12 cellular contexts compared by ENCODE assay signal in the genomic region with DNA sequence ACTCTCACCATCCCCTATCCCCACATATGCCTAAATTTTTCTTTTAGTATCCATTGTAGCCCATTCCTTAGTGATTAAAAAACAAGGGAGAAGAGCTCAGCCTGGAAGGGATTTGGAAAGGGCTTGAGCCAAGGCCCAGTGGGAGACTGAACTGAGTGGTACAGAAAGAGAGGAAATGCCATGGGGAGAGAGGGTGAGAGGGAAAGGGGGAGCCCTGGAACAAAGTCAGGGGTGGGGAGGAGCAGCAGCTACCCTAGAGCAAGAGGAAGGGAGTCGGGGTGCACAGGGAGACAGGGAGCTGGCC. TPM values are rescaled to one million over a fixed set of nuclear protein-coding genes. Genes with fewer than 3 reads are reported as not detected.
DNase-seq lines count a peak whose midpoint lies in the region; ATAC-seq, FAIRE-seq and TF ChIP-seq lines count a peak whose summit lies in the region.
"Had no signal": no experiment of that assay in that cellular context is flagged by ENCODE, and none has a peak within 500 bp of the region (broad histone marks: within the 10 kb centered on the region; RNA-seq: fewer than 3 reads in every experiment).

No MANE protein-coding gene starts in this region.

- CTCF ChIA-PET in Caco-2 (lab: Charles Lee) = interaction anchor here (0.6 to 5.7 kb wide), 14 partner anchors 12 to 188 kb away, joined by 3 to 56 read pairs (median 4); partner anchors contain the start of genes C12orf57, GPR162 and RNU7-1
- CTCF ChIA-PET in PC-9 (lab: Charles Lee) = interaction anchor here (0.6 to 2.7 kb wide), 21 partner anchors 11 to 311 kb away, joined by 3 to 38 read pairs (median 5); partner anchors contain the start of genes C12orf57, CDCA3, RNU7-1 and SPSB2

- peak overlapping the region; percentile 89 for H3K4me2 ChIP-seq in PC-9

- H3K27me3 ChIP-seq in Caco-2 (replicated peaks; ENCODE audit: control insufficient read depth, insufficient read depth, low read length) = no peaks in the 10 kb centered on the region
- no peaks in the 10 kb centered on the region for H3K27me3 ChIP-seq in PC-9 (ENCODE audit: insufficient read depth, low read depth)
- H3K27me3 ChIP-seq in pancreas = no peaks in the 10 kb centered on the region

- no peaks in the 10 kb centered on the region for H3K27me3 Mint-ChIP-seq in Caco-2 (ENCODE audit: insufficient read depth, unreplicated experiment)

- no peak for ATAC-seq in pancreas
- no peak for ATAC-seq in GM19463 (IDR thresholded peaks at IDR 0.05; ENCODE audit: unreplicated experiment)
- no peak for ATAC-seq in GM21737 (IDR thresholded peaks at IDR 0.05; ENCODE audit: unreplicated experiment)
- ATAC-seq: activated CD4-positive, CD25-positive, alpha-beta regulatory T cell treated with anti-CD3 and anti-CD28 coated beads, Interleukin-2, amount 50 U/mL, for 24 hours had no signal

- H3K4me3 Mint-ChIP-seq in Caco-2 (ENCODE audit: unreplicated experiment) = peak overlapping the region; percentile 71

- peak overlapping the region; percentile 20 for H3K27ac Mint-ChIP-seq in Caco-2 (ENCODE audit: unreplicated experiment)

- H3K9me3 ChIP-seq in Caco-2 (no peaks in the 10 kb centered on the region), PC-9 (ENCODE audit: insufficient read depth, low read depth) (no peaks in the 10 kb centered on the region), pancreas (no peaks in the 10 kb centered on the region)

- no peaks in the 10 kb centered on the region for H3K9me2 ChIP-seq in PC-9 (ENCODE audit: insufficient read depth)

- H3K27ac ChIP-seq in PC-9 (peak overlapping the region; percentile 75), pancreas (peak overlapping the region; percentile 33 to 93 (median 76))

- H3K36me3 ChIP-seq in Caco-2 (ENCODE audit: control insufficient read depth, insufficient read depth, low read length) (no peaks in the 10 kb centered on the region), PC-9 (ENCODE audit: low read depth) (no peaks in the 10 kb centered on the region), pancreas (no peaks in the 10 kb centered on the region)

- FAIRE-seq in pancreas (lab: Jason Lieb, UNC) = no peak
- FAIRE-seq: GM12878 had no signal

- peaks cover 32% of the 10 kb centered on the region for H3K79me2 ChIP-seq in PC-9 (ENCODE audit: low read depth)

- H4K20me1 ChIP-seq in PC-9 (ENCODE audit: insufficient read depth) = no peaks in the 10 kb centered on the region

- H3K9me3 Mint-ChIP-seq in Caco-2 (ENCODE audit: unreplicated experiment) = no peaks in the 10 kb centered on the region

- POLR2A ChIA-PET in Caco-2 (lab: Charles Lee) (interaction anchor here (0.5 to 2.9 kb wide), 5 partner anchors 12 to 437 kb away, joined by 3 to 22 read pairs (median 8); partner anchors contain the start of genes C12orf57 and RNU7-1), PC-9 (lab: Charles Lee; ENCODE audit: unreplicated experiment) (interaction anchor here (0.6 to 1.5 kb wide), 18 partner anchors 9 to 313 kb away, joined by 3 to 31 read pairs (median 5); partner anchors contain the start of genes C12orf57, RNU7-1, SPSB2 and USP5)

- peak overlapping the region; percentile 65; the same call in 1 of the 2 replicates for H2AFZ ChIP-seq in PC-9

- BruUV-seq in Caco-2 (replicated peaks; lab: Mats Ljungman, UMichigan) (no TSS peak), PC-9 (replicated peaks; lab: Mats Ljungman, UMichigan) (no TSS peak)

- H3K4me3 ChIP-seq in Caco-2 (ENCODE audit: low read depth, low read length) = no peak overlapping the region
- peak overlapping the region; percentile 85; the same call in 1 of the 2 replicates for H3K4me3 ChIP-seq in PC-9
- H3K4me3 ChIP-seq in epithelial cell of proximal tubule (ENCODE audit: low read depth, low read length) = peak overlapping the region; percentile 7
- H3K4me3 ChIP-seq in pancreas = peak overlapping the region in 1 of 4 donors; percentile 28

- 39 to 40% methylated on average over 1 of the region's 1 CpG for WGBS in pancreas, 2 donors

- no peak for TF ChIP-seq CTCF in Caco-2 (IDR thresholded peaks at IDR 0.05; ENCODE audit: insufficient read depth in 1 of 2, low read depth in 1 of 2, low read length in 1 of 2, severe bottlenecking in 1 of 2, unreplicated experiment in 1 of 2)
- TF ChIP-seq CTCF in PC-9 (conservative IDR thresholded peaks at IDR 0.05) = no peak
- no peak for TF ChIP-seq CTCF in epithelial cell of proximal tubule (conservative IDR thresholded peaks at IDR 0.05; ENCODE audit: low read depth, low read length)
- no peak for TF ChIP-seq CTCF in pancreas (IDR thresholded peaks at IDR 0.05)

- DNase-seq in Caco-2 (no peak), PC-9 (no peak), epithelial cell of proximal tubule (ENCODE audit: low read depth) (no peak), pancreas (no peak), retina (no peak)
- no peak for DNase-seq in activated CD4-positive, alpha-beta T cell treated with anti-CD3 and anti-CD28 coated beads, Interleukin-2, amount 50 U/mL, for 4 hours

- H3F3A ChIP-seq in PC-9 (ENCODE audit: insufficient read depth, low read depth) = peaks cover 33% of the 10 kb centered on the region

- intact Hi-C loops in Caco-2 (cut with micrococcal nuclease; ENCODE audit: unreplicated experiment) = loop anchor here (2.0 kb wide), 1 partner anchor 56 kb away; no protein-coding TSS in a partner anchor
- intact Hi-C loops in PC-9 (cut with micrococcal nuclease; ENCODE audit: unreplicated experiment) = loop anchor here (1.0 to 5.0 kb wide), 3 partner anchors 19 to 262 kb away; partner anchors contain the start of genes C12orf57, PEX5 and SPSB2
- intact Hi-C loops in pancreas (cut with DNase I) = loop anchor here in 1 of 3 donors (10.0 kb wide), 1 partner anchor 170 kb away; the partner anchor contains the start of gene C1R

- H3K36me3 Mint-ChIP-seq in Caco-2 (ENCODE audit: insufficient read depth, unreplicated experiment) = peaks cover 13% of the 10 kb centered on the region

- H3K4me1 ChIP-seq in Caco-2 = peaks cover 37% of the 10 kb centered on the region
- H3K4me1 ChIP-seq in PC-9 (replicated peaks; ENCODE audit: insufficient read depth) = peaks cover 47% of the 10 kb centered on the region
- H3K4me1 ChIP-seq in pancreas = peaks cover 10 to 34% (median 15%) of the 10 kb centered on the region in 3 donors

- peaks cover 50% of the 10 kb centered on the region for H3K4me1 Mint-ChIP-seq in Caco-2 (ENCODE audit: low read depth, unreplicated experiment)

RNA-seq across cellular contexts. Expression of gene ATN1, which starts 2.6 kb away (rescaled TPM):
- total RNA-seq in Caco-2 (2022) (126 TPM in 2 replicates), PC-9 (2021) (158 and 159 TPM in 2 replicates), epithelial cell of proximal tubule (17.9 and 19.0 TPM in 2 replicates), pancreas (10 to 100 TPM; 30.9 to 54.5 (median 36.2) TPM)
- 100 to 1,000 TPM; 110 to 113 TPM for polyA plus RNA-seq in pancreas

RNA-seq across cellular contexts. Expression of gene ENO2, which starts 10.8 kb away (rescaled TPM):
- total RNA-seq in Caco-2 (2022) (23.2 and 25.3 TPM in 2 replicates), PC-9 (2021) (38.8 and 56.6 TPM in 2 replicates), epithelial cell of proximal tubule (47.4 and 97.0 TPM in 2 replicates), pancreas (1 to 10 TPM; 2.3 to 8.0 (median 4.5) TPM)
- polyA plus RNA-seq in pancreas = 10 to 100 TPM; 12.7 to 53.6 TPM

RNA-seq across cellular contexts. Expression of gene RNU7-1, which starts 18.4 kb away (rescaled TPM):
- not detected in 2 replicates for total RNA-seq in Caco-2 (2022)
- not detected in 2 replicates for total RNA-seq in PC-9 (2021)
- not detected in 2 replicates for total RNA-seq in epithelial cell of proximal tubule
- not detected for total RNA-seq in pancreas
- not detected for polyA plus RNA-seq in pancreas
- total RNA-seq: GM12878, HT-29, subcutaneous adipose tissue had no signal
- polyA plus RNA-seq: GM12878 had no signal

RNA-seq across cellular contexts. Expression of gene C12orf57, which starts 18.6 kb away (rescaled TPM):
- total RNA-seq in Caco-2 (2022) = 111 TPM in 2 replicates
- total RNA-seq in PC-9 (2021) = 198 and 218 TPM in 2 replicates
- 163 and 174 TPM in 2 replicates for total RNA-seq in epithelial cell of proximal tubule
- total RNA-seq in pancreas = 100 to 1,000 TPM in 2 of 6 donors, 10 to 100 TPM in 4; 86.8 to 154 (median 97.6) TPM
- 100 to 1,000 TPM; 176 to 314 TPM for polyA plus RNA-seq in pancreas

RNA-seq across cellular contexts. Expression of gene LRRC23, which starts 20.6 kb away (rescaled TPM):
- total RNA-seq in Caco-2 (2022) (7.8 and 8.6 TPM in 2 replicates), PC-9 (2021) (29.3 and 38.8 TPM in 2 replicates), epithelial cell of proximal tubule (3.8 and 14.5 TPM in 2 replicates), pancreas (1 to 10 TPM; 1.7 to 5.2 (median 3.4) TPM)
- polyA plus RNA-seq in pancreas = 10 to 100 TPM in 1 of 2 donors, 1 to 10 TPM in 1; 8.8 to 13.0 TPM
